In genomic region chr1:109238382-109238781, GRCh38 we compare ENCODE assay signal across 17 cellular contexts. TPM values are rescaled to one million over a fixed set of nuclear protein-coding genes. Genes with fewer than 3 reads are reported as not detected.
A peak's percentile ranks its signal among the peaks of the same experiment; 100 is the strongest.
DNase-seq lines count a peak whose midpoint lies in the region; ATAC-seq and TF ChIP-seq lines count a peak whose summit lies in the region.
"Had no signal": no experiment of that assay in that cellular context is flagged by ENCODE, and none has a peak within 500 bp of the region (broad histone marks: within the 10 kb centered on the region; RNA-seq: fewer than 3 reads in every experiment).

No MANE protein-coding gene starts in this region.

- H3K9me3 ChIP-seq in HUES48 (ENCODE audit: control insufficient read depth, insufficient read depth, low read length) (no peaks in the 10 kb centered on the region), esophagus muscularis mucosa (no peaks in the 10 kb centered on the region)
- H3K9me3 ChIP-seq: SK-N-SH had no signal

- TF ChIP-seq POLR2A in esophagus muscularis mucosa (IDR thresholded peaks at IDR 0.05; ENCODE audit: low read depth): no peak

- H3K27me3 Mint-ChIP-seq in GM23338 (ENCODE audit: insufficient read depth, low read depth, poor library complexity): peaks cover 20% of the 10 kb centered on the region
- H3K27me3 Mint-ChIP-seq in WTC11 (ENCODE audit: low read depth): no peaks in the 10 kb centered on the region

- POLR2A ChIA-PET in WTC11 (lab: Charles Lee): interaction anchor here (1.2 to 3.6 kb wide), 5 partner anchors 8 to 51 kb away, joined by 3 to 31 read pairs (median 14); partner anchors contain the start of genes CELSR2 and SARS1

- no peak overlapping the region for H3K9ac ChIP-seq in HUES48 (ENCODE audit: low read depth, low read length)
- H3K9ac ChIP-seq: SK-N-SH had no signal

- H4K20me1 ChIP-seq in GM23338 (replicated peaks; ENCODE audit: insufficient read depth): no peaks in the 10 kb centered on the region

- H3K27ac ChIP-seq in GM23338 (ENCODE audit: low read depth) (peak overlapping the region; percentile 89), HUES48 (ENCODE audit: low read depth, low read length) (peak overlapping the region; percentile 54), esophagus muscularis mucosa (replicated peaks in 1 of 4) (no peak overlapping the region)

- intact Hi-C loops in esophagus muscularis mucosa (cut with DNase I): no loop called here

- no peak overlapping the region for H2AFZ ChIP-seq in GM23338

- peaks cover 32% of the 10 kb centered on the region for H3F3A ChIP-seq in GM23338 (replicated peaks; ENCODE audit: low read depth)

- H3K4me3 ChIP-seq in GM23338: no peak overlapping the region
- H3K4me3 ChIP-seq in HUES48 (ENCODE audit: low read depth, low read length): no peak overlapping the region
- H3K4me3 ChIP-seq in esophagus muscularis mucosa: no peak overlapping the region
- no peak overlapping the region for H3K4me3 ChIP-seq in foreskin fibroblast (ENCODE audit: low read depth in 1 of 2, low read length in 2 of 2)

- no peak for TF ChIP-seq CTCF in GM23338 (conservative IDR thresholded peaks at IDR 0.05; ENCODE audit: low read depth in 2 of 2)
- TF ChIP-seq CTCF in WTC11 (IDR thresholded peaks at IDR 0.05): no peak
- no peak for TF ChIP-seq CTCF in esophagus muscularis mucosa (IDR thresholded peaks at IDR 0.05)
- TF ChIP-seq CTCF in foreskin fibroblast (IDR thresholded peaks at IDR 0.05; ENCODE audit: low read depth, low read length): no peak

- 100% methylated on average over 2 of the region's 2 CpGs for WGBS in esophagus muscularis mucosa

- no peaks in the 10 kb centered on the region for H3K9me2 ChIP-seq in GM23338 (ENCODE audit: insufficient read depth)
- H3K9me2 ChIP-seq: SK-N-SH had no signal

- peaks cover 49% of the 10 kb centered on the region for H3K36me3 Mint-ChIP-seq in GM23338 (ENCODE audit: low read depth)
- peaks cover 36% of the 10 kb centered on the region for H3K36me3 Mint-ChIP-seq in WTC11

- H3K4me1 Mint-ChIP-seq in GM23338 (peaks cover 53% of the 10 kb centered on the region), WTC11 (peaks cover 54% of the 10 kb centered on the region)

- H3K4me1 ChIP-seq in GM23338 (ENCODE audit: insufficient read depth): peaks cover 54% of the 10 kb centered on the region
- peaks cover 36% of the 10 kb centered on the region for H3K4me1 ChIP-seq in HUES48 (ENCODE audit: control insufficient read depth, insufficient read depth, low read length)
- peaks cover 26 to 40% (median 32%) of the 10 kb centered on the region in 4 donors for H3K4me1 ChIP-seq in esophagus muscularis mucosa

- H3K27ac Mint-ChIP-seq in GM23338 (no peak overlapping the region; the same call in 1 of the 2 replicates), WTC11 (peak overlapping the region; percentile 64)
- H3K27ac Mint-ChIP-seq: HFFc6 had no signal

- H3K79me2 ChIP-seq in GM23338 (replicated peaks; ENCODE audit: insufficient read depth): no peaks in the 10 kb centered on the region

- H3K27me3 ChIP-seq in GM23338 (ENCODE audit: insufficient read depth) (no peaks in the 10 kb centered on the region), HUES48 (ENCODE audit: control insufficient read depth, insufficient read depth, low read length) (no peaks in the 10 kb centered on the region), esophagus muscularis mucosa (no peaks in the 10 kb centered on the region)

- ATAC-seq in GM23338 (no peak), WTC11 (no peak)

- peaks cover 39% of the 10 kb centered on the region for H3K36me3 ChIP-seq in GM23338 (ENCODE audit: insufficient read depth)
- peaks cover 49% of the 10 kb centered on the region for H3K36me3 ChIP-seq in HUES48 (ENCODE audit: control insufficient read depth, insufficient read depth, low read length)
- H3K36me3 ChIP-seq in esophagus muscularis mucosa: peaks cover 48 to 61% (median 59%) of the 10 kb centered on the region in 4 donors

- H3K4me3 Mint-ChIP-seq in GM23338 (no peak overlapping the region; the same call in 2 of the 3 replicates), WTC11 (no peak overlapping the region)
- H3K4me3 Mint-ChIP-seq: CD14-positive monocyte, HFFc6 had no signal

- TF ChIP-seq EP300 in esophagus muscularis mucosa (IDR thresholded peaks at IDR 0.05): no peak

- H3K9me3 Mint-ChIP-seq in GM23338 (no peaks in the 10 kb centered on the region; the same call in 1 of the 3 replicates), WTC11 (no peaks in the 10 kb centered on the region)
- H3K9me3 Mint-ChIP-seq: HFFc6 had no signal

- DNase-seq in GM23338 (ENCODE audit: low spot score): no peak
- no peak for DNase-seq in WTC11 (ENCODE audit: low spot score)
- DNase-seq in esophagus muscularis mucosa (ENCODE audit: extremely low spot score): peak; percentile 80
- no peak for DNase-seq in COLO668 (lab: John Stamatoyannopoulos, UW; ENCODE audit: unreplicated experiment)
- no peak for DNase-seq in NCI-H1694 (lab: John Stamatoyannopoulos, UW)
- no peak for DNase-seq in foreskin fibroblast
- DNase-seq: ACHN, AML-193, EL, HFFc6, Kasumi-1, NCI-H1105, NCI-H187, Right ventricle myocardium superior, SK-N-SH had no signal

- H3K4me2 ChIP-seq in GM23338: peak overlapping the region; percentile 77; the same call in 1 of the 2 replicates
- H3K4me2 ChIP-seq: SK-N-SH had no signal

- CTCF ChIA-PET in WTC11 (lab: Charles Lee): interaction anchor here (0.5 to 5.2 kb wide), 19 partner anchors 8 to 295 kb away, joined by 3 to 109 read pairs (median 18); partner anchors contain the start of genes CELSR2, PSRC1, SARS1 and SORT1

TF ChIP-seq in GM23338, 12 proteins besides CTCF, POLR2A, EP300 and RAD21 (continues in another document):
- no peak for TF ChIP-seq ZNF331 (CRISPR knock-in tag; IDR thresholded peaks at IDR 0.05; ENCODE audit: low read depth)
- TF ChIP-seq NANOG (IDR thresholded peaks at IDR 0.05; ENCODE audit: borderline replicate concordance): no peak
- TF ChIP-seq STAT1 (IDR thresholded peaks at IDR 0.05; ENCODE audit: unreplicated experiment): no peak
- no peak for TF ChIP-seq CREB1 (CRISPR knock-in tag; IDR thresholded peaks at IDR 0.05; ENCODE audit: low read depth)
- no peak for TF ChIP-seq EZH2 (IDR thresholded peaks at IDR 0.05; ENCODE audit: low read depth, unreplicated experiment)
- TF ChIP-seq JUNB (IDR thresholded peaks at IDR 0.05; ENCODE audit: unreplicated experiment): no peak
- no peak for TF ChIP-seq ZNF114 (CRISPR knock-in tag; IDR thresholded peaks at IDR 0.05)
- TF ChIP-seq POLR2AphosphoS5 (IDR thresholded peaks at IDR 0.05; ENCODE audit: low read depth): no peak
- TF ChIP-seq EZH2phosphoT487 (IDR thresholded peaks at IDR 0.05; ENCODE audit: unreplicated experiment): no peak
- no peak for TF ChIP-seq ETS1 (IDR thresholded peaks at IDR 0.05)

TF ChIP-seq in WTC11, 78 proteins besides CTCF, POLR2A, EP300 and RAD21 (continues in another document):
- TF ChIP-seq EMX1 (CRISPR knock-in tag; IDR thresholded peaks at IDR 0.05) (no peak), ATF6 (CRISPR knock-in tag; IDR thresholded peaks at IDR 0.05) (no peak), STAT6 (CRISPR knock-in tag; conservative IDR thresholded peaks at IDR 0.05; ENCODE audit: low read depth) (no peak), ATF3 (CRISPR knock-in tag; conservative IDR thresholded peaks at IDR 0.05) (no peak)

RNA-seq across cellular contexts. Expression of gene CELSR2, which starts 11.0 kb away (rescaled TPM):
- 30.4 and 35.1 TPM in 2 replicates for total RNA-seq in GM23338 (2014; rRNA removed; shearing (Covaris generic))
- 11.1 and 11.2 TPM in 2 replicates for polyA plus RNA-seq in GM23338 (2016; fragmentation: Nextera tagmentation; extraction: Ambion mirVana)
- 26.8 to 31.3 TPM (median 28.2 TPM) in 3 replicates for total RNA-seq in WTC11 (2021)
- total RNA-seq in esophagus muscularis mucosa: 10 to 100 TPM in 2 of 4 donors, 1 to 10 TPM in 2; 7.8 to 20.4 (median 10.5) TPM

RNA-seq across cellular contexts. Expression of gene SARS1, which starts 24.7 kb away (rescaled TPM):
- 166 and 168 TPM in 2 replicates for total RNA-seq in GM23338 (2014; rRNA removed; shearing (Covaris generic))
- 125 and 141 TPM in 2 replicates for polyA plus RNA-seq in GM23338 (2016; fragmentation: Nextera tagmentation; extraction: Ambion mirVana)
- total RNA-seq in WTC11 (2021) (126 to 149 TPM (median 129 TPM) in 3 replicates), esophagus muscularis mucosa (100 to 1,000 TPM; 125 to 180 (median 144) TPM)

RNA-seq across cellular contexts. Expression of gene PSRC1, which starts 44.6 kb away (rescaled TPM):
- total RNA-seq in GM23338 (2014; rRNA removed; shearing (Covaris generic)): 50.6 and 61.1 TPM in 2 replicates
- 51.4 and 55.0 TPM in 2 replicates for polyA plus RNA-seq in GM23338 (2016; fragmentation: Nextera tagmentation; extraction: Ambion mirVana)
- total RNA-seq in WTC11 (2021) (56.9 to 68.4 TPM (median 64.1 TPM) in 3 replicates), esophagus muscularis mucosa (10 to 100 TPM in 1 of 4 donors, 1 to 10 TPM in 3; 5.3 to 12.5 (median 6.4) TPM)

Comparison
In these comparisons a context has a peak if more than half of its experiments do, and no peak if none do; other contexts are left out.
1. H3K27ac ChIP-seq: peak in GM23338 (single experiment) and HUES48 (single experiment); none in esophagus muscularis mucosa (0 of 4).